ENCODE assay signal across 10 cellular contexts in the genomic region with DNA sequence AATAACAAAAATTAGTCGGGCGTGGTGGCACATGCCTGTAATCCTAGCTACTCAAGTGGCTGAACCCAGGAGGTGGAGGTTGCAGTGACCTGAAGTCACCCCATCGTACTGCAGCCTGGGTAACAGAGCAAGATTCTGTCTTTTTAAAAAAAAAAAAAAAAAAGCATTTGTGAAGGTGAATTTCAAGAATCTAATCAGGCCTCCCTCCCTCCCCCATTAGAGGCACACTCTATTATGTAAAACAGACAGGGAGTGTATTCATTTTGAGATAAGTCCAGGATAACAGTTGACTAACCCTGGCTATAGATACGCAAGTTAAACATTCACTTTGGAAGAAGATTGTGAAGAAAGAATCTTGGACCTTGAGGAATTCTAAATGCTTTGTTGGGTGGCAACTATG. TPM values are rescaled to one million over a fixed set of nuclear protein-coding genes. Genes with fewer than 3 reads are reported as not detected.
DNase-seq lines count a peak whose midpoint lies in the region; ATAC-seq and TF ChIP-seq lines count a peak whose summit lies in the region.
"Had no signal": no experiment of that assay in that cellular context is flagged by ENCODE, and none has a peak within 500 bp of the region (broad histone marks: within the 10 kb centered on the region; RNA-seq: fewer than 3 reads in every experiment).

No MANE protein-coding gene starts in this region.

- H3K9me3 ChIP-seq in iPS-18a (ENCODE audit: control insufficient read depth, low read depth, low read length), result no peaks in the 10 kb centered on the region
- peaks cover 0 to 5% (median 0%) of the 10 kb centered on the region in 8 donors for H3K9me3 ChIP-seq in spleen
- H3K9me3 ChIP-seq in gastroesophageal sphincter, result no peaks in the 10 kb centered on the region

- peak overlapping the region; percentile 96 for H3K4me3 Mint-ChIP-seq in activated CD8-positive, alpha-beta memory T cell treated with anti-CD3 and anti-CD28 coated beads, Interleukin-2, amount 10 ng/mL, durations not matched to agents 7 days and 5 days
- peak overlapping the region; percentile 99 for H3K4me3 Mint-ChIP-seq in activated B cell treated with CpG ODN at 0.5 μM for 24 hours

- no peaks in the 10 kb centered on the region for H3K9me3 Mint-ChIP-seq in activated CD8-positive, alpha-beta memory T cell treated with anti-CD3 and anti-CD28 coated beads, Interleukin-2, amount 10 ng/mL, durations not matched to agents 7 days and 5 days (ENCODE audit: low read depth)
- peaks cover 3% of the 10 kb centered on the region for H3K9me3 Mint-ChIP-seq in activated B cell treated with CpG ODN at 0.5 μM for 24 hours

- peaks cover 78% of the 10 kb centered on the region for H3K36me3 Mint-ChIP-seq in activated CD8-positive, alpha-beta memory T cell treated with anti-CD3 and anti-CD28 coated beads, Interleukin-2, amount 10 ng/mL, durations not matched to agents 7 days and 5 days
- H3K36me3 Mint-ChIP-seq in activated B cell treated with CpG ODN at 0.5 μM for 24 hours (ENCODE audit: low read depth), result peaks cover 79% of the 10 kb centered on the region

- CTCF ChIA-PET in activated CD8-positive, alpha-beta memory T cell treated with anti-CD3 and anti-CD28 coated beads, Interleukin-2, amount 10 ng/mL, durations not matched to agents 7 days and 5 days (lab: Charles Lee), result interaction anchor here (1.0 to 3.8 kb wide), 6 partner anchors 23 to 280 kb away, joined by 3 to 15 read pairs (median 6); a partner anchor contains a TSS
- CTCF ChIA-PET in activated B cell treated with CpG ODN at 0.5 μM for 24 hours (lab: Charles Lee), result interaction anchor here (0.7 kb wide), 1 partner anchor 129 kb away, joined by 3 read pairs; no protein-coding TSS in a partner anchor

- H3K27me3 ChIP-seq in iPS-18a (ENCODE audit: control insufficient read depth, insufficient read depth, low read length) (peaks cover 4% of the 10 kb centered on the region), spleen (replicated peaks in 1 of 7) (no peaks in the 10 kb centered on the region), gastroesophageal sphincter (no peaks in the 10 kb centered on the region)

- H3K27me3 Mint-ChIP-seq in activated CD8-positive, alpha-beta memory T cell treated with anti-CD3 and anti-CD28 coated beads, Interleukin-2, amount 10 ng/mL, durations not matched to agents 7 days and 5 days, result no peaks in the 10 kb centered on the region
- no peaks in the 10 kb centered on the region for H3K27me3 Mint-ChIP-seq in activated B cell treated with CpG ODN at 0.5 μM for 24 hours
- H3K27me3 Mint-ChIP-seq: dendritic cell treated with granulocyte-macrophage colony-stimulating factor and Interleukin-4, amounts not matched to agents 40 ng/mL and 50 ng/mL, for 4 days had no signal

- peaks cover 73% of the 10 kb centered on the region for H3K4me1 Mint-ChIP-seq in activated CD8-positive, alpha-beta memory T cell treated with anti-CD3 and anti-CD28 coated beads, Interleukin-2, amount 10 ng/mL, durations not matched to agents 7 days and 5 days
- peaks cover 85% of the 10 kb centered on the region for H3K4me1 Mint-ChIP-seq in activated B cell treated with CpG ODN at 0.5 μM for 24 hours

- peak overlapping the region; percentile 99 for H3K4me3 ChIP-seq in iPS-18a (ENCODE audit: low read length)
- H3K4me3 ChIP-seq in spleen, result peak overlapping the region; percentile 64 to 81 (median 72)
- peak overlapping the region in 1 of 2 donors; percentile 7 for H3K4me3 ChIP-seq in gastroesophageal sphincter

- TF ChIP-seq CTCF in activated B cell treated with CpG ODN at 0.5 μM for 24 hours (IDR thresholded peaks at IDR 0.05), result no peak
- no peak for TF ChIP-seq CTCF in spleen (IDR thresholded peaks at IDR 0.05 in 8 of 11, conservative IDR thresholded peaks at IDR 0.05 in 3 of 11)
- TF ChIP-seq CTCF in gastroesophageal sphincter (IDR thresholded peaks at IDR 0.05), result no peak

- no peak for DNase-seq in activated CD8-positive, alpha-beta memory T cell treated with anti-CD3 and anti-CD28 coated beads, Interleukin-2, amount 10 ng/mL, durations not matched to agents 7 days and 5 days
- DNase-seq in activated CD8-positive, alpha-beta memory T cell treated with anti-CD3 and anti-CD28 coated beads, Interleukin-2, amount 50 U/mL, for 4 hours, result no peak
- no peak for DNase-seq in activated B cell treated with CpG ODN at 0.5 μM for 24 hours
- DNase-seq in spleen, result no peak
- no peak for DNase-seq in stimulated activated CD4-positive, alpha-beta T cell treated with anti-CD3 and anti-CD28 coated beads, Interleukin-2, amount 100 ng/mL, for 48 hours
- DNase-seq in HPDE6-E6E7 (ENCODE audit: extremely low spot score), result no peak
- DNase-seq: NCI-H82 had no signal

- TF ChIP-seq EP300 in gastroesophageal sphincter (IDR thresholded peaks at IDR 0.05), result no peak

- H3K4me1 ChIP-seq in iPS-18a (ENCODE audit: control insufficient read depth, low read depth, low read length) (peaks cover 31% of the 10 kb centered on the region), spleen (peaks cover 47 to 88% (median 79%) of the 10 kb centered on the region in 6 donors), gastroesophageal sphincter (peaks cover 4 to 73% (median 22%) of the 10 kb centered on the region in 3 donors)

- TF ChIP-seq POLR2A in spleen (IDR thresholded peaks at IDR 0.05) (no peak), gastroesophageal sphincter (IDR thresholded peaks at IDR 0.05) (no peak)

- no peak overlapping the region for H3K9ac ChIP-seq in iPS-18a (ENCODE audit: low read length)

- intact Hi-C loops in activated B cell treated with CpG ODN at 0.5 μM for 24 hours (cut with micrococcal nuclease), result loop anchor here (10.0 kb wide), 1 partner anchor 637 kb away; a partner anchor contains a TSS
- intact Hi-C loops in spleen (cut with DNase I; ENCODE audit: low total_unique reads), result no loop called here

- H3K27ac Mint-ChIP-seq in activated CD8-positive, alpha-beta memory T cell treated with anti-CD3 and anti-CD28 coated beads, Interleukin-2, amount 10 ng/mL, durations not matched to agents 7 days and 5 days, result peak overlapping the region; percentile 98
- H3K27ac Mint-ChIP-seq in activated B cell treated with CpG ODN at 0.5 μM for 24 hours, result peak overlapping the region; percentile 99
- H3K27ac Mint-ChIP-seq: dendritic cell treated with granulocyte-macrophage colony-stimulating factor and Interleukin-4, amounts not matched to agents 40 ng/mL and 50 ng/mL, for 4 days had no signal

- no peak for ATAC-seq in activated CD8-positive, alpha-beta memory T cell treated with anti-CD3 and anti-CD28 coated beads, Interleukin-2, amount 10 ng/mL, durations not matched to agents 7 days and 5 days
- ATAC-seq in activated B cell treated with CpG ODN at 0.5 μM for 24 hours (ENCODE audit: low read depth) (no peak), gastroesophageal sphincter (no peak)

- WGBS in spleen, 5 donors, result 70 to 85% (median 83%) methylated on average over 4 of the region's 4 CpGs
- WGBS in gastroesophageal sphincter (ENCODE audit: low coverage in 1 of 2), 2 donors, result 78 to 94% methylated on average over 3 to 4 of the region's 4 CpGs

- H3K27ac ChIP-seq in iPS-18a (ENCODE audit: low read length), result no peak overlapping the region
- peak overlapping the region in 6 of 8 donors; percentile 23 to 99 (median 98) for H3K27ac ChIP-seq in spleen
- H3K27ac ChIP-seq in gastroesophageal sphincter, result no peak overlapping the region

- H3K36me3 ChIP-seq in iPS-18a (ENCODE audit: control insufficient read depth, low read depth, low read length), result peaks cover 32% of the 10 kb centered on the region
- peaks cover 0 to 65% (median 36%) of the 10 kb centered on the region in 6 donors for H3K36me3 ChIP-seq in spleen
- H3K36me3 ChIP-seq in gastroesophageal sphincter, result peaks cover 0 to 38% of the 10 kb centered on the region in 2 donors

- POLR2A ChIA-PET in activated B cell treated with CpG ODN at 0.5 μM for 24 hours (lab: Charles Lee), result interaction anchor here (0.7 to 4.1 kb wide), 14 partner anchors 8 to 309 kb away, joined by 3 to 92 read pairs (median 6); no protein-coding TSS in a partner anchor

RNA-seq across cellular contexts. Expression of a gene that starts 2.9 kb away (rescaled TPM):
- total RNA-seq in activated CD8-positive, alpha-beta memory T cell treated with anti-CD3 and anti-CD28 coated beads, Interleukin-2, amount 10 ng/mL, durations not matched to agents 7 days and 5 days, result 100 to 1,000 TPM; 110 to 137 TPM
- total RNA-seq in activated B cell treated with CpG ODN at 0.5 μM for 24 hours (286 and 299 TPM in 2 replicates), spleen (100 to 1,000 TPM; 173 to 298 (median 190) TPM), gastroesophageal sphincter (10 to 100 TPM; 29.0 to 52.0 (median 48.1) TPM)
- polyA plus RNA-seq in spleen, result 100 to 1,000 TPM; 144 to 190 (median 171) TPM

Comparison
In these comparisons a context has a peak if more than half of its experiments do, and no peak if none do; other contexts are left out.
1. H3K27ac ChIP-seq: peak in spleen (6 of 8); none in iPS-18a (single experiment) and gastroesophageal sphincter (0 of 4).